ENCODE assay signal across 8 cellular contexts in the genomic region with DNA sequence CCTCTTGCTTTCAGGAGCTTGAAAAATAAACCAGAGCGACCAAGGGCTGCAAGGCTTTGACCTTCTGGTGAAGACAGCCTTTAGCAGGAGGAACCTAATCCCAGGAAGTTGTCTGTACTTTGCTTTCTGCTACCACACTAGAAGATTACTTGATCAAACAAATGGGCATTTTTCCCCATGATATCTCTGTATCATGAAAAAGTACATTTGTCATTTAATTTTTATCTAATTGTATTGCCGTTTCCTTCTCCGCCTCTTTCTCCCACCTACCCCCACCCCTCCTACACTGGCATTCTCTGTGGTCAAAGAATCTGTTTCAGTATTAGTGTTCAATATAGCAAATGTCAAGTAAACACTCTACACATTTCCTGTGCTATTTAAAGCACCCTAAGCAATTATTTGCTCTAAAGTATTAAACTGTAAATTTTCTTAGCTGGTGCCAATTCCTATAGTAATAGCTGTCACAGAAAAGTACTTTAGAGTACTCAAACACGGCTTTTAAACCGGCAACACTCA. TPM values are rescaled to one million over a fixed set of nuclear protein-coding genes. Genes with fewer than 3 reads are reported as not detected.
DNase-seq lines count a peak whose midpoint lies in the region; ATAC-seq and TF ChIP-seq lines count a peak whose summit lies in the region.

No MANE protein-coding gene starts in this region.

- peak overlapping the region in 8 of 10 donors; percentile 3 to 78 (median 45) for H3K4me3 Mint-ChIP-seq in naive thymus-derived CD4-positive, alpha-beta T cell

- H3K27me3 Mint-ChIP-seq in naive thymus-derived CD4-positive, alpha-beta T cell: no peaks in the 10 kb centered on the region

- no TSS peak for BruUV-seq in mammary epithelial cell (replicated peaks; lab: Mats Ljungman, UMichigan)

- dilution Hi-C loops in mammary epithelial cell (cut with HindIII; ENCODE audit: low sequenced_read_pairs): no loop called here

- H3K4me3 ChIP-seq in naive thymus-derived CD4-positive, alpha-beta T cell (ENCODE audit: low read length): no peak overlapping the region
- no peak overlapping the region for H3K4me3 ChIP-seq in mammary epithelial cell (replicated peaks in 1 of 3; ENCODE audit: insufficient read depth in 1 of 3, low read depth in 2 of 3, low read length in 3 of 3)

- H3K27ac ChIP-seq in naive thymus-derived CD4-positive, alpha-beta T cell (ENCODE audit: low read depth, low read length): no peak overlapping the region
- H3K27ac ChIP-seq in mammary epithelial cell (ENCODE audit: insufficient read depth, low read depth, low read length): no peak overlapping the region

- H3K9ac ChIP-seq in mammary epithelial cell (ENCODE audit: insufficient read depth, low read length): no peak overlapping the region

- H4K20me1 ChIP-seq in mammary epithelial cell (ENCODE audit: insufficient read depth, low read length): no peaks in the 10 kb centered on the region

- WGBS in mammary epithelial cell (ENCODE audit: low coverage, missing lambda C conversion rate): 99% methylated on average over 5 of the region's 5 CpGs

- in situ Hi-C loops in mammary epithelial cell (cut with MboI; ENCODE audit: low sequenced_read_pairs in 2 of 2): no loop called here

- peaks cover 14 to 65% (median 22%) of the 10 kb centered on the region in 7 donors for H3K4me1 Mint-ChIP-seq in naive thymus-derived CD4-positive, alpha-beta T cell

- no peaks in the 10 kb centered on the region for H3K9me3 Mint-ChIP-seq in naive thymus-derived CD4-positive, alpha-beta T cell

- peak; percentile 8 for DNase-seq in RPMI8226
- DNase-seq in naive thymus-derived CD4-positive, alpha-beta T cell: peak in 1 of 9 donors; percentile 42
- DNase-seq in midbrain (lab: John Stamatoyannopoulos, UW): no peak
- no peak for DNase-seq in iPS-NIHi11 (ENCODE audit: low spot score)
- DNase-seq in DMS153 treated with DMSO at 0.1 percent for 48 hours (lab: John Stamatoyannopoulos, UW; ENCODE audit: unreplicated experiment): no peak
- no peak for DNase-seq in mammary epithelial cell

- CTCF ChIA-PET in naive thymus-derived CD4-positive, alpha-beta T cell (lab: Charles Lee): interaction anchor here (1.3 to 1.9 kb wide), 3 partner anchors 8 to 32 kb away, joined by 4 to 5 read pairs (median 4); no protein-coding TSS in a partner anchor
- CTCF ChIA-PET in mammary epithelial cell (lab: Charles Lee; ENCODE audit: low non-redundant PET): no interaction called here

- H3K27me3 ChIP-seq in naive thymus-derived CD4-positive, alpha-beta T cell (ENCODE audit: control insufficient read depth in 2 of 2, insufficient read depth in 2 of 2, low read length in 2 of 2): no peaks in the 10 kb centered on the region
- H3K27me3 ChIP-seq in mammary epithelial cell (ENCODE audit: insufficient read depth, low read length): no peaks in the 10 kb centered on the region

- H3K27ac Mint-ChIP-seq in naive thymus-derived CD4-positive, alpha-beta T cell: peak overlapping the region in 4 of 9 donors; percentile 51 to 77 (median 74)

- H3K4me2 ChIP-seq in mammary epithelial cell (ENCODE audit: insufficient read depth, low read depth, low read length): no peak overlapping the region

- TF ChIP-seq CTCF in mammary epithelial cell (conservative IDR thresholded peaks at IDR 0.05 in 1 of 2, IDR thresholded peaks at IDR 0.05 in 1 of 2; ENCODE audit: extremely low read depth in 1 of 2, insufficient read depth in 1 of 2, low read depth in 1 of 2, low read length in 2 of 2): no peak

- intact Hi-C loops in naive thymus-derived CD4-positive, alpha-beta T cell (cut with micrococcal nuclease): loop anchor here in 1 of 2 donors (1.0 to 5.0 kb wide), 4 partner anchors 10 to 34 kb away; no protein-coding TSS in a partner anchor
- intact Hi-C loops in mammary epithelial cell (cut with micrococcal nuclease): no loop called here

- H3K4me1 ChIP-seq in naive thymus-derived CD4-positive, alpha-beta T cell (ENCODE audit: control insufficient read depth in 2 of 2, insufficient read depth in 2 of 2, low read length in 2 of 2): peaks cover 12 to 41% of the 10 kb centered on the region in 2 donors
- H3K4me1 ChIP-seq in mammary epithelial cell (ENCODE audit: insufficient read depth, low read length): peaks cover 8% of the 10 kb centered on the region

- ATAC-seq in GM18867 (IDR thresholded peaks at IDR 0.05; ENCODE audit: unreplicated experiment): peak; percentile 99
- peak; percentile 97 for ATAC-seq in HG02623 (IDR thresholded peaks at IDR 0.05; ENCODE audit: unreplicated experiment)
- ATAC-seq in naive thymus-derived CD4-positive, alpha-beta T cell: peak; percentile 54

- no peaks in the 10 kb centered on the region for H3K36me3 ChIP-seq in naive thymus-derived CD4-positive, alpha-beta T cell (ENCODE audit: control insufficient read depth in 2 of 3, insufficient read depth in 3 of 3, low read length in 3 of 3)
- no peaks in the 10 kb centered on the region for H3K36me3 ChIP-seq in mammary epithelial cell (ENCODE audit: insufficient read depth, low read length)

- H3K36me3 Mint-ChIP-seq in naive thymus-derived CD4-positive, alpha-beta T cell: peaks cover 0 to 30% (median 5%) of the 10 kb centered on the region in 5 donors

- POLR2A ChIA-PET in naive thymus-derived CD4-positive, alpha-beta T cell (lab: Charles Lee): no interaction called here

- H3K79me2 ChIP-seq in mammary epithelial cell (ENCODE audit: insufficient read depth, low read length): peaks cover 3% of the 10 kb centered on the region

- H2AFZ ChIP-seq in mammary epithelial cell (ENCODE audit: low read depth, low read length): no peak overlapping the region

- H3K9me3 ChIP-seq in naive thymus-derived CD4-positive, alpha-beta T cell (ENCODE audit: control insufficient read depth in 2 of 3, low read length in 3 of 3): no peaks in the 10 kb centered on the region
- no peaks in the 10 kb centered on the region for H3K9me3 ChIP-seq in mammary epithelial cell (replicated peaks; ENCODE audit: insufficient read depth, low read length)

RNA-seq across cellular contexts. Expression of a gene that starts 29.7 kb away (rescaled TPM):
- total RNA-seq in naive thymus-derived CD4-positive, alpha-beta T cell: 10 to 100 TPM; 32.2 to 82.7 (median 47.4) TPM
- 1 to 10 TPM; 1.5 to 3.0 TPM for polyA plus RNA-seq in naive thymus-derived CD4-positive, alpha-beta T cell
- total RNA-seq in mammary epithelial cell: 10 to 100 TPM; 18.5 to 34.3 TPM
- polyA plus RNA-seq in mammary epithelial cell: 7.1 TPM
- 11.3 TPM for polyA minus RNA-seq in mammary epithelial cell
